In the genomic region with DNA sequence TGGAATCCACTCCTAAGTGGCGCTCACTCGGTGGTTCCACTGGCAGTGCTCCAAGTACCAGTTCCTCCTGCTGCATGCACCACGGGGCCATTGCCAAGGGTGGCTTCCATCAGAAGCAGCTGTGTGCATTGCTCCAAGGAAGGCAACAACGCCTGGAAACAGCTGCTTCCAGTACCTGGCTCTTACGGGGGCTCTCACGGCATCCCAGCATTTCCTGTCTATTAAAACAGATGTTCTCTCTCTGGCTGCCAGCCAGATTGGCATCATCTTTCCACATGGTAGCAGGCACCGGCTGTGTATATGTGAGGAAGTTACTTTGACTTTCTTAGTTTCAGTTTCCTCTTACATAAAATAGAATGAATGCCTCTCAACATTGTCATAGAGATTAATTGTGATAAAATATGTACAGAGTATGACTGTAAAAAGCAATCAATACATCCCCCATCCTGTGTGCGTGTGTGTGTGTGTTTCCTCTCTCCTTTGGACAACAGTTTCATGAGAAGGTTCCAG, we compare ENCODE assay signal across 1 cellular context.
TF ChIP-seq lines count a peak whose summit lies in the region.

No MANE protein-coding gene starts in this region.

TF ChIP-seq in GM23338, 12 proteins besides CTCF, POLR2A, EP300 and RAD21 (continued from another document):
- TF ChIP-seq, protein P1, sequence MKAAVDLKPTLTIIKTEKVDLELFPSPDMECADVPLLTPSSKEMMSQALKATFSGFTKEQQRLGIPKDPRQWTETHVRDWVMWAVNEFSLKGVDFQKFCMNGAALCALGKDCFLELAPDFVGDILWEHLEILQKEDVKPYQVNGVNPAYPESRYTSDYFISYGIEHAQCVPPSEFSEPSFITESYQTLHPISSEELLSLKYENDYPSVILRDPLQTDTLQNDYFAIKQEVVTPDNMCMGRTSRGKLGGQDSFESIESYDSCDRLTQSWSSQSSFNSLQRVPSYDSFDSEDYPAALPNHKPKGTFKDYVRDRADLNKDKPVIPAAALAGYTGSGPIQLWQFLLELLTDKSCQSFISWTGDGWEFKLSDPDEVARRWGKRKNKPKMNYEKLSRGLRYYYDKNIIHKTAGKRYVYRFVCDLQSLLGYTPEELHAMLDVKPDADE (IDR thresholded peaks at IDR 0.05), result no peak
- no peak for TF ChIP-seq JUNB (IDR thresholded peaks at IDR 0.05; ENCODE audit: unreplicated experiment)
- no peak for TF ChIP-seq STAT1 (IDR thresholded peaks at IDR 0.05; ENCODE audit: unreplicated experiment)
- TF ChIP-seq ZNF114 (CRISPR knock-in tag; IDR thresholded peaks at IDR 0.05), result no peak
- TF ChIP-seq POLR2AphosphoS5 (IDR thresholded peaks at IDR 0.05; ENCODE audit: low read depth), result no peak
TF ChIP-seq in GM23338: peak in this region for 0.
